29 cellular contexts compared by ENCODE assay signal in genomic region chr18:37265382-37265781, GRCh38.
"Had no signal": no experiment of that assay in that cellular context is flagged by ENCODE, and none has a peak within 500 bp of the region (broad histone marks: within the 10 kb centered on the region; RNA-seq: fewer than 3 reads in every experiment).

No MANE protein-coding gene starts in this region.

- H3K4me1 Mint-ChIP-seq: activated B cell treated with CpG ODN at 0.5 μM for 24 hours; activated CD4-positive, alpha-beta T cell treated with anti-CD3 and anti-CD28 coated beads, Interleukin-2, amount 10 ng/mL, durations not matched to agents 24 days and 14 days; activated CD8-positive, alpha-beta memory T cell treated with anti-CD3 and anti-CD28 coated beads, Interleukin-2, amount 10 ng/mL, durations not matched to agents 7 days and 5 days; activated T-helper 17 cell treated with anti-CD3 and anti-CD28 coated beads, Interleukin-2, amount 50 U/mL, for 72 hours; brain; central memory CD8-positive, alpha-beta T cell; T-helper 17 cell had no signal

- H3K4me3 Mint-ChIP-seq: activated B cell treated with CpG ODN at 0.5 μM for 24 hours; activated CD4-positive, alpha-beta T cell treated with anti-CD3 and anti-CD28 coated beads, Interleukin-2, amount 10 ng/mL, durations not matched to agents 24 days and 14 days; activated CD8-positive, alpha-beta memory T cell treated with anti-CD3 and anti-CD28 coated beads, Interleukin-2, amount 10 ng/mL, durations not matched to agents 7 days and 5 days; activated naive CD4-positive, alpha-beta T cell treated with anti-CD3 and anti-CD28 coated beads for 36 hours; activated naive CD8-positive, alpha-beta T cell; activated T-cell treated with anti-CD3 and anti-CD28 coated beads, Interleukin-2, amount 50 U/mL, for 24 hours; activated T-helper 17 cell treated with anti-CD3 and anti-CD28 coated beads, Interleukin-2, amount 50 U/mL, for 72 hours; brain; central memory CD8-positive, alpha-beta T cell; T-helper 17 cell had no signal

- H3K27ac ChIP-seq: KMS-11, SJSA1 had no signal

- H3K36me3 Mint-ChIP-seq: activated CD8-positive, alpha-beta memory T cell treated with anti-CD3 and anti-CD28 coated beads, Interleukin-2, amount 10 ng/mL, durations not matched to agents 7 days and 5 days; activated naive CD8-positive, alpha-beta T cell had no signal

- H3K27me3 Mint-ChIP-seq: activated CD4-positive, alpha-beta T cell treated with anti-CD3 and anti-CD28 coated beads, Interleukin-2, amount 10 ng/mL, durations not matched to agents 24 days and 14 days; activated CD8-positive, alpha-beta memory T cell treated with anti-CD3 and anti-CD28 coated beads, Interleukin-2, amount 10 ng/mL, durations not matched to agents 7 days and 5 days had no signal

- H3K27ac Mint-ChIP-seq: activated B cell treated with CpG ODN at 0.5 μM for 24 hours; activated CD4-positive, alpha-beta T cell treated with anti-CD3 and anti-CD28 coated beads, Interleukin-2, amount 10 ng/mL, durations not matched to agents 24 days and 14 days; activated CD8-positive, alpha-beta memory T cell treated with anti-CD3 and anti-CD28 coated beads, Interleukin-2, amount 10 ng/mL, durations not matched to agents 7 days and 5 days; activated naive CD4-positive, alpha-beta T cell treated with anti-CD3 and anti-CD28 coated beads for 36 hours; activated naive CD8-positive, alpha-beta T cell; activated T-cell treated with anti-CD3 and anti-CD28 coated beads, Interleukin-2, amount 50 U/mL, for 24 hours; activated T-helper 17 cell treated with anti-CD3 and anti-CD28 coated beads, Interleukin-2, amount 50 U/mL, for 72 hours; T-helper 17 cell had no signal

- DNase-seq: activated B cell treated with CpG ODN at 0.5 μM for 24 hours; activated CD4-positive, alpha-beta T cell treated with anti-CD3 and anti-CD28 coated beads for 1 hour; activated CD4-positive, alpha-beta T cell treated with anti-CD3 and anti-CD28 coated beads, Interleukin-2, amount 10 ng/mL, durations not matched to agents 24 days and 14 days; activated CD4-positive, alpha-beta T cell treated with anti-CD3 and anti-CD28 coated beads, Interleukin-2, amount 50 U/mL, for 48 hours; activated CD8-positive, alpha-beta memory T cell treated with anti-CD3 and anti-CD28 coated beads, Interleukin-2, amount 10 ng/mL, durations not matched to agents 7 days and 5 days; activated gamma-delta T cell; activated naive CD4-positive, alpha-beta T cell treated with anti-CD3 and anti-CD28 coated beads for 36 hours; activated T-cell treated with anti-CD3 and anti-CD28 coated beads, Interleukin-2, amount 50 U/mL, for 24 hours; amygdala; NCI-H1105; NCI-H146; NCI-H1930; NCI-H2107; NCI-H446 treated with DMSO at 0.1 percent for 48 hours; NCI-H524 treated with DMSO at 0.1 percent for 48 hours; NCI-H774; NK-92 treated with Interleukin-12 subunit alpha and Interleukin-12 subunit beta, amount 100 ng/mL, for 24 hours; OCI-M1; RPMI8226; SHP77; T-helper 17 cell; T-helper 9 cell had no signal

- ATAC-seq: activated CD8-positive, alpha-beta memory T cell treated with anti-CD3 and anti-CD28 coated beads, Interleukin-2, amount 10 ng/mL, durations not matched to agents 7 days and 5 days; activated T-helper 17 cell treated with anti-CD3 and anti-CD28 coated beads, Interleukin-2, amount 50 U/mL, for 72 hours; Panc1; T-helper 17 cell had no signal
